8 cellular contexts compared by ENCODE assay signal in genomic region chr12:89051065-89051677, GRCh38.
DNase-seq lines count a peak whose midpoint lies in the region; ATAC-seq and TF ChIP-seq lines count a peak whose summit lies in the region.

No MANE protein-coding gene starts in this region.

- no peak overlapping the region for H3K4me3 ChIP-seq in BJ (ENCODE audit: low read depth, low read length)

- in situ Hi-C loops in GM13976 (cut with MboI; ENCODE audit: low sequenced_read_pairs, unreplicated experiment) = no loop called here

- DNase-seq in BJ (ENCODE audit: low read depth) = peak; percentile 23
- DNase-seq in GM13976 (ENCODE audit: low spot score) = peak; percentile 48
- peak; percentile 70 for DNase-seq in NCI-H2107 treated with DMSO at 0.1 percent for 48 hours (lab: John Stamatoyannopoulos, UW; ENCODE audit: unreplicated experiment)
- peak; percentile 12 for DNase-seq in activated CD4-positive, alpha-beta T cell treated with anti-CD3 and anti-CD28 coated beads, Interleukin-2, amount 50 U/mL, for 1 hour
- no peak for DNase-seq in Right ventricle myocardium superior
- DNase-seq in pulmonary artery endothelial cell (ENCODE audit: low read depth, low spot score) = peak; percentile 41

- H3K27me3 ChIP-seq in BJ (ENCODE audit: control insufficient read depth, insufficient read depth, low read length) = no peaks in the 10 kb centered on the region

- ATAC-seq in HG02973 (IDR thresholded peaks at IDR 0.05; ENCODE audit: unreplicated experiment) (peak; percentile 67), Right ventricle myocardium superior (ENCODE audit: poor library complexity) (peak; percentile 81), HG03097 (IDR thresholded peaks at IDR 0.05; ENCODE audit: low FRiP score, unreplicated experiment) (no peak)

- TF ChIP-seq CTCF in BJ (IDR thresholded peaks at IDR 0.05; ENCODE audit: insufficient read depth, low read depth, low read length) = peak; percentile 86
- peak; percentile 56 for TF ChIP-seq CTCF in GM13976 (IDR thresholded peaks at IDR 0.05; ENCODE audit: borderline replicate concordance, control extremely low read depth, extremely low read depth, insufficient read depth, missing control alignments)

- intact Hi-C loops in Right ventricle myocardium superior (cut with DNase I) = loop anchor here (2.0 to 10.0 kb wide), 3 partner anchors 86 to 412 kb away; partner anchors contain the start of gene DUSP6

- CTCF ChIA-PET in BJ (lab: Yijun Ruan, JAX) = interaction anchor here (0.6 to 2.4 kb wide), 19 partner anchors 9 to 470 kb away, joined by 3 to 19 read pairs (median 4); partner anchors contain the start of gene DUSP6

- no peaks in the 10 kb centered on the region for H3K36me3 ChIP-seq in BJ (ENCODE audit: control insufficient read depth, insufficient read depth, low read length)

- POLR2A ChIA-PET in BJ (lab: Charles Lee) = no interaction called here
